In the genomic region with DNA sequence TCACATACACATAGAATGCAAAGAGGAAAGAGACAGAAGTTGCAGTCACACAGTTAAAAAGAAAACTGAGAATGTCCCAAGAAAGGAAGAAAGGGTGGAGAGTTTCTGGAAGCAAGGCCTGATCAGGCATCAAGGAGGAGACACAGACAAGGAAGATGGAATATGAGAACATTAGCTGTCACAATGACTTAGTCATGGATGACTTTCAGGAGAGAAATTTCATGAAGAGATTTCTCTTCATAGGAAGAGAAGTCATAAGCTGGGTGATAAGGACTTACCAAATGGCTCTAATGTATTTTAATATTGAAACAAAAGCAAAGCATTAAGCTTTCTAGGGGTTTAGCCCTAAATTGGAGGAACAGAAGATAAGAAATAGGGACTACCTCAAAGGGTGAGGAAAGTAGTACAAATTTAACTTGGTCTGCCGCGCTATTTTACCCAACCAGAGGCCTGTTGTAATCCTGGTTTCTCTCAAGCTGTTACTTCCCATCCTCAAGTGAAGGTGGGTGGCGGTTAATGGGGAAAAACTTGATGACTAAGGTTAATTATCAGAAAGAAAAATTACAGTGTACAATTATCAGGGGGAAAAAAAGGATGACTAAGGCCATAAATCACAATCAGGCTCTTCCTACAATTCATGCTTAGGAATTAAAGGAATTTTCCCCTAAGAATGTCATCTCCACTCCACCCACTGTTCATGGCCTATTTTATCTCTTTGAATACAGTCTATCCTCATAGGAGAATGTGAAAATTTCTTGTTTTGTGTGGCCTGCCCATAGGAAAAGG, we compare ENCODE assay signal across 12 cellular contexts.
DNase-seq lines count a peak whose midpoint lies in the region; FAIRE-seq and TF ChIP-seq lines count a peak whose summit lies in the region.
"Had no signal": no experiment of that assay in that cellular context is flagged by ENCODE, and none has a peak within 500 bp of the region (broad histone marks: within the 10 kb centered on the region; RNA-seq: fewer than 3 reads in every experiment).

No MANE protein-coding gene starts in this region.

- H3K27ac ChIP-seq in SK-N-MC (peak overlapping the region; percentile 37; the same call in 1 of the 2 replicates), smooth muscle cell (ENCODE audit: low read depth) (peak overlapping the region; percentile 96)

- no peaks in the 10 kb centered on the region for H3K27me3 ChIP-seq in smooth muscle cell (ENCODE audit: low read depth)

- no peaks in the 10 kb centered on the region for H3K36me3 Mint-ChIP-seq in activated naive CD4-positive, alpha-beta T cell treated with anti-CD3 and anti-CD28 coated beads, Interleukin-2, amount 10 ng/mL, durations not matched to agents 7 days and 5 days
- H3K36me3 Mint-ChIP-seq: naive B cell had no signal

- H3K4me1 Mint-ChIP-seq in activated naive CD4-positive, alpha-beta T cell treated with anti-CD3 and anti-CD28 coated beads, Interleukin-2, amount 10 ng/mL, durations not matched to agents 7 days and 5 days, result no peaks in the 10 kb centered on the region
- H3K4me1 Mint-ChIP-seq: naive B cell had no signal

- H3K9me3 ChIP-seq in SK-N-MC (ENCODE audit: low read depth, low read length) (no peaks in the 10 kb centered on the region), smooth muscle cell (replicated peaks; ENCODE audit: low read depth) (no peaks in the 10 kb centered on the region)

- no peak for DNase-seq in H54 (ENCODE audit: insufficient read length, low spot score)
- no peak for DNase-seq in SK-N-MC (ENCODE audit: low read depth, low spot score)
- peak; percentile 58 for DNase-seq in fibroblast of peridontal ligament (ENCODE audit: extremely low read depth)
- DNase-seq in smooth muscle cell (lab: John Stamatoyannopoulos, UW; ENCODE audit: unreplicated experiment), result no peak
- DNase-seq in NCI-H187 treated with DMSO at 0.1 percent for 48 hours (lab: John Stamatoyannopoulos, UW), result no peak
- no peak for DNase-seq in activated naive CD4-positive, alpha-beta T cell treated with anti-CD3 and anti-CD28 coated beads, Interleukin-2, amount 10 ng/mL, durations not matched to agents 7 days and 5 days
- DNase-seq in stimulated activated CD4-positive, alpha-beta T cell treated with anti-CD3 and anti-CD28 coated beads, Interleukin-4, amount 100 ng/mL, for 4 hours, result no peak
- DNase-seq: activated naive CD4-positive, alpha-beta T cell treated with anti-CD3 and anti-CD28 coated beads for 36 hours; kidney; naive B cell; NCI-H1092 had no signal

- H3F3A ChIP-seq in smooth muscle cell (ENCODE audit: low read depth), result peaks cover 21% of the 10 kb centered on the region

- peak overlapping the region; percentile 75 for H3K4me2 ChIP-seq in smooth muscle cell

- FAIRE-seq in H54 (lab: Jason Lieb, UNC), result peak; percentile 95
- FAIRE-seq: frontal cortex, kidney had no signal

- H4K20me1 ChIP-seq in smooth muscle cell (ENCODE audit: low read depth), result no peaks in the 10 kb centered on the region

- TF ChIP-seq POLR2A in H54 (IDR thresholded peaks at IDR 0.05; ENCODE audit: low read depth, low read length), result no peak

- CTCF ChIA-PET in activated naive CD4-positive, alpha-beta T cell treated with anti-CD3 and anti-CD28 coated beads, Interleukin-2, amount 10 ng/mL, durations not matched to agents 7 days and 5 days (lab: Charles Lee), result no interaction called here

- H3K27me3 Mint-ChIP-seq in activated naive CD4-positive, alpha-beta T cell treated with anti-CD3 and anti-CD28 coated beads, Interleukin-2, amount 10 ng/mL, durations not matched to agents 7 days and 5 days, result no peaks in the 10 kb centered on the region
- H3K27me3 Mint-ChIP-seq: naive B cell had no signal

- no peak for TF ChIP-seq CTCF in smooth muscle cell (IDR thresholded peaks at IDR 0.05; ENCODE audit: borderline replicate concordance, insufficient read depth, poor library complexity, severe bottlenecking)

- peaks cover 7% of the 10 kb centered on the region for H3K79me2 ChIP-seq in smooth muscle cell (ENCODE audit: low read depth)

- no peak overlapping the region for H3K27ac Mint-ChIP-seq in activated naive CD4-positive, alpha-beta T cell treated with anti-CD3 and anti-CD28 coated beads, Interleukin-2, amount 10 ng/mL, durations not matched to agents 7 days and 5 days
- H3K27ac Mint-ChIP-seq: activated naive CD4-positive, alpha-beta T cell treated with anti-CD3 and anti-CD28 coated beads for 36 hours; naive B cell had no signal

- H3K4me1 ChIP-seq in smooth muscle cell (ENCODE audit: low read depth), result peaks cover 14% of the 10 kb centered on the region

- WGBS in smooth muscle cell (ENCODE audit: low lambda C conversion rate), result 4% methylated on average over 3 of the region's 3 CpGs

- no peak overlapping the region for H3K4me3 ChIP-seq in SK-N-MC
- no peak overlapping the region for H3K4me3 ChIP-seq in smooth muscle cell

- H3K9me3 Mint-ChIP-seq in activated naive CD4-positive, alpha-beta T cell treated with anti-CD3 and anti-CD28 coated beads, Interleukin-2, amount 10 ng/mL, durations not matched to agents 7 days and 5 days, result no peaks in the 10 kb centered on the region
- H3K9me3 Mint-ChIP-seq: activated naive CD4-positive, alpha-beta T cell treated with anti-CD3 and anti-CD28 coated beads for 36 hours had no signal

- H2AFZ ChIP-seq in smooth muscle cell (ENCODE audit: low read depth), result no peak overlapping the region

- no peak overlapping the region for H3K9ac ChIP-seq in SK-N-MC (ENCODE audit: insufficient read length)
- H3K9ac ChIP-seq in smooth muscle cell (ENCODE audit: low read depth), result peak overlapping the region; percentile 62

- no peaks in the 10 kb centered on the region for H3K36me3 ChIP-seq in SK-N-MC (ENCODE audit: insufficient read depth, low read length)
- no peaks in the 10 kb centered on the region for H3K36me3 ChIP-seq in smooth muscle cell (ENCODE audit: low read depth)

- H3K4me3 Mint-ChIP-seq in activated naive CD4-positive, alpha-beta T cell treated with anti-CD3 and anti-CD28 coated beads, Interleukin-2, amount 10 ng/mL, durations not matched to agents 7 days and 5 days, result no peak overlapping the region
- H3K4me3 Mint-ChIP-seq: activated naive CD4-positive, alpha-beta T cell treated with anti-CD3 and anti-CD28 coated beads for 36 hours; naive B cell had no signal
